Comparison of ENCODE assay signal across 8 cellular contexts in genomic region chr20:33674294-33675126, GRCh38. TPM values are rescaled to one million over a fixed set of nuclear protein-coding genes. Genes with fewer than 3 reads are reported as not detected.
A peak's percentile ranks its signal among the peaks of the same experiment; 100 is the strongest.
DNase-seq lines count a peak whose midpoint lies in the region; ATAC-seq and TF ChIP-seq lines count a peak whose summit lies in the region.

TSS of gene NECAB3 (minus strand) at chr20:33674428. CDS start at chr20:33674352, 76 bp downstream.

- H3K27me3 ChIP-seq in OCI-LY1 (ENCODE audit: insufficient read depth, low read length) (no peaks in the 10 kb centered on the region), esophagus squamous epithelium (no peaks in the 10 kb centered on the region), mucosa of stomach (ENCODE audit: control insufficient read depth, insufficient read depth, low read length) (no peaks in the 10 kb centered on the region), subcutaneous abdominal adipose tissue (ENCODE audit: control insufficient read depth in 5 of 5, insufficient read depth in 4 of 5, low read length in 5 of 5) (no peaks in the 10 kb centered on the region)

- H3K27ac ChIP-seq in OCI-LY1 (ENCODE audit: low read depth, low read length, poor library complexity, severe bottlenecking) = peak within 1 kb of the TSS; percentile 80
- H3K27ac ChIP-seq in esophagus squamous epithelium = peak within 1 kb of the TSS; percentile 81 to 94 (median 88)
- H3K27ac ChIP-seq in subcutaneous abdominal adipose tissue (ENCODE audit: low read depth, low read length) = peak within 1 kb of the TSS; percentile 87

- WGBS in esophagus squamous epithelium, 2 donors = 12 to 13% methylated on average over 13 to 20 of the region's 73 CpGs

- H3K9me3 Mint-ChIP-seq in activated T-cell treated with anti-CD3 and anti-CD28 coated beads, Interleukin-2, amount 50 U/mL, for 72 hours = no peaks in the 10 kb centered on the region

- TF ChIP-seq POLR2A in esophagus squamous epithelium (IDR thresholded peaks at IDR 0.05) = peak in 2 of 4 donors; percentile 44 to 47

- H3K4me1 ChIP-seq in OCI-LY1 (ENCODE audit: insufficient read depth, low read length, severe bottlenecking) (peaks cover 77% of the 10 kb centered on the region), esophagus squamous epithelium (peaks cover 28 to 71% (median 29%) of the 10 kb centered on the region in 3 donors), mucosa of stomach (ENCODE audit: control insufficient read depth, insufficient read depth, low read length) (peaks cover 42% of the 10 kb centered on the region), subcutaneous abdominal adipose tissue (ENCODE audit: control insufficient read depth in 5 of 5, insufficient read depth in 5 of 5, low read length in 5 of 5) (peaks cover 16 to 66% (median 62%) of the 10 kb centered on the region in 5 donors)

- ATAC-seq in GM18909 (IDR thresholded peaks at IDR 0.05; ENCODE audit: poor library complexity, unreplicated experiment) = peak; percentile 75
- peak; percentile 81 to 86 for ATAC-seq in activated T-cell treated with anti-CD3 and anti-CD28 coated beads, Interleukin-2, amount 50 U/mL, for 72 hours (replicated peaks in 1 of 2)

- DNase-seq in AG20443 (ENCODE audit: low spot score) = peak; percentile 95
- DNase-seq in HK-2 (ENCODE audit: unreplicated experiment) = peak; percentile 86
- peak; percentile 73 to 83 for DNase-seq in activated T-cell treated with anti-CD3 and anti-CD28 coated beads, Interleukin-2, amount 50 U/mL, for 72 hours
- no peak for DNase-seq in esophagus squamous epithelium (lab: John Stamatoyannopoulos, UW)

- H3K9me2 ChIP-seq in OCI-LY1 (ENCODE audit: low read depth, low read length) = no peaks in the 10 kb centered on the region

- H3K27me3 Mint-ChIP-seq in activated T-cell treated with anti-CD3 and anti-CD28 coated beads, Interleukin-2, amount 50 U/mL, for 72 hours (ENCODE audit: low read depth) = no peaks in the 10 kb centered on the region

- intact Hi-C loops in esophagus squamous epithelium (cut with DNase I) = no loop called here

- H4K20me1 ChIP-seq in OCI-LY1 (ENCODE audit: insufficient read depth, low read length) = no peaks in the 10 kb centered on the region

- H3K27ac Mint-ChIP-seq in activated T-cell treated with anti-CD3 and anti-CD28 coated beads, Interleukin-2, amount 50 U/mL, for 72 hours = no peak within 1 kb of the TSS

- peaks cover 11% of the 10 kb centered on the region for H3K79me2 ChIP-seq in OCI-LY1 (ENCODE audit: insufficient read depth, low read length)

- H3K4me2 ChIP-seq in OCI-LY1 (ENCODE audit: low read length) = peak within 1 kb of the TSS; percentile 80

- H3F3A ChIP-seq in OCI-LY1 (ENCODE audit: insufficient read depth, low read length) = no peaks in the 10 kb centered on the region

- no peak for TF ChIP-seq CTCF in OCI-LY1 (IDR thresholded peaks at IDR 0.05; ENCODE audit: low read length)
- no peak for TF ChIP-seq CTCF in esophagus squamous epithelium (IDR thresholded peaks at IDR 0.05)

- H3K4me3 Mint-ChIP-seq in activated T-cell treated with anti-CD3 and anti-CD28 coated beads, Interleukin-2, amount 50 U/mL, for 72 hours = peak within 1 kb of the TSS; percentile 82 to 87

- H3K36me3 ChIP-seq in OCI-LY1 (ENCODE audit: insufficient read depth, low read length) = peaks cover 70% of the 10 kb centered on the region
- H3K36me3 ChIP-seq in esophagus squamous epithelium = peaks cover 0 to 20% (median 0%) of the 10 kb centered on the region in 3 donors
- H3K36me3 ChIP-seq in mucosa of stomach (ENCODE audit: control insufficient read depth, insufficient read depth, low read length) = peaks cover 8% of the 10 kb centered on the region
- H3K36me3 ChIP-seq in subcutaneous abdominal adipose tissue (ENCODE audit: control insufficient read depth in 5 of 5, insufficient read depth in 5 of 5, low read length in 5 of 5) = peaks cover 0 to 21% (median 8%) of the 10 kb centered on the region in 5 donors

- H2AFZ ChIP-seq in OCI-LY1 (ENCODE audit: low read length) = no peak within 1 kb of the TSS

- peaks cover 44% of the 10 kb centered on the region for H3K4me1 Mint-ChIP-seq in activated T-cell treated with anti-CD3 and anti-CD28 coated beads, Interleukin-2, amount 50 U/mL, for 72 hours (ENCODE audit: low read depth)

- H3K9me3 ChIP-seq in OCI-LY1 (ENCODE audit: low read length) (no peaks in the 10 kb centered on the region), esophagus squamous epithelium (no peaks in the 10 kb centered on the region), mucosa of stomach (ENCODE audit: control insufficient read depth, low read length) (no peaks in the 10 kb centered on the region), subcutaneous abdominal adipose tissue (ENCODE audit: control insufficient read depth in 5 of 5, low read length in 5 of 5) (no peaks in the 10 kb centered on the region)

- H3K36me3 Mint-ChIP-seq in activated T-cell treated with anti-CD3 and anti-CD28 coated beads, Interleukin-2, amount 50 U/mL, for 72 hours (ENCODE audit: insufficient read depth in 2 of 2) = peaks cover 4 to 16% of the 10 kb centered on the region in 2 donors

- H3K9ac ChIP-seq in OCI-LY1 (ENCODE audit: low read length) (peak within 1 kb of the TSS; percentile 97), mucosa of stomach (ENCODE audit: low read length) (peak within 1 kb of the TSS; percentile 82), subcutaneous abdominal adipose tissue (ENCODE audit: low read length in 5 of 5) (peak within 1 kb of the TSS; percentile 57 to 87 (median 76))

- H3K4me3 ChIP-seq in OCI-LY1 (ENCODE audit: low read depth, low read length, poor library complexity, severe bottlenecking) (peak within 1 kb of the TSS; percentile 88), esophagus squamous epithelium (peak within 1 kb of the TSS; percentile 61 to 87 (median 69)), mucosa of stomach (ENCODE audit: low read length) (peak within 1 kb of the TSS; percentile 73), subcutaneous abdominal adipose tissue (ENCODE audit: low read depth in 1 of 5, low read length in 5 of 5) (peak within 1 kb of the TSS; percentile 62 to 77 (median 75))

RNA-seq across cellular contexts. Expression of gene NECAB3, which starts in this region (rescaled TPM):
- 10 to 100 TPM; 18.5 to 18.8 TPM for total RNA-seq in activated T-cell treated with anti-CD3 and anti-CD28 coated beads, Interleukin-2, amount 50 U/mL, for 72 hours
- total RNA-seq in esophagus squamous epithelium = 10 to 100 TPM; 12.6 to 25.9 (median 19.1) TPM
